In genomic region chr19:56110515-56111448, GRCh38 we compare ENCODE assay signal across 8 cellular contexts. TPM values are rescaled to one million over a fixed set of nuclear protein-coding genes. Genes with fewer than 3 reads are reported as not detected.
DNase-seq lines count a peak whose midpoint lies in the region; ATAC-seq lines count a peak whose summit lies in the region.

No MANE protein-coding gene starts in this region.

- no peaks in the 10 kb centered on the region for H3K9me3 ChIP-seq in mononuclear cell (ENCODE audit: low read depth, low read length)

- peak overlapping the region; percentile 75 for H3K27ac Mint-ChIP-seq in activated naive CD4-positive, alpha-beta T cell treated with anti-CD3 and anti-CD28 coated beads, Interleukin-2, amount 10 ng/mL, durations not matched to agents 7 days and 5 days
- peak overlapping the region; percentile 61 for H3K27ac Mint-ChIP-seq in dendritic cell treated with granulocyte-macrophage colony-stimulating factor and Interleukin-4, amounts not matched to agents 40 ng/mL and 50 ng/mL, for 4 days

- DNase-seq in activated naive CD4-positive, alpha-beta T cell treated with anti-CD3 and anti-CD28 coated beads, Interleukin-2, amount 10 ng/mL, durations not matched to agents 7 days and 5 days, result no peak
- DNase-seq in activated naive CD4-positive, alpha-beta T cell (lab: John Stamatoyannopoulos, UW), result no peak
- no peak for DNase-seq in activated effector memory CD4-positive, alpha-beta T cell treated with anti-CD3 and anti-CD28 coated beads, Interleukin-2, amount 50 U/mL, for 16 hours
- no peak for DNase-seq in NCI-H446 (lab: John Stamatoyannopoulos, UW)

- peak overlapping the region; percentile 8 for H3K4me3 ChIP-seq in mononuclear cell (ENCODE audit: low read length)

- H3K4me1 ChIP-seq in mononuclear cell (ENCODE audit: insufficient read depth, low read length), result peaks cover 88% of the 10 kb centered on the region

- peaks cover 14% of the 10 kb centered on the region for H3K36me3 Mint-ChIP-seq in activated naive CD4-positive, alpha-beta T cell treated with anti-CD3 and anti-CD28 coated beads, Interleukin-2, amount 10 ng/mL, durations not matched to agents 7 days and 5 days
- H3K36me3 Mint-ChIP-seq in dendritic cell treated with granulocyte-macrophage colony-stimulating factor and Interleukin-4, amounts not matched to agents 40 ng/mL and 50 ng/mL, for 4 days (ENCODE audit: low read depth), result peaks cover 57% of the 10 kb centered on the region

- ATAC-seq in GM18867 (IDR thresholded peaks at IDR 0.05; ENCODE audit: unreplicated experiment) (no peak), GM19467 (IDR thresholded peaks at IDR 0.05; ENCODE audit: unreplicated experiment) (no peak)

- intact Hi-C loops in dendritic cell treated with granulocyte-macrophage colony-stimulating factor and Interleukin-4, amounts not matched to agents 40 ng/mL and 50 ng/mL, for 4 days (cut with micrococcal nuclease), result loop anchor here (1.0 kb wide), 1 partner anchor 11 kb away; the partner anchor contains the start of gene ZNF787

- peaks cover 65% of the 10 kb centered on the region for H3K4me1 Mint-ChIP-seq in activated naive CD4-positive, alpha-beta T cell treated with anti-CD3 and anti-CD28 coated beads, Interleukin-2, amount 10 ng/mL, durations not matched to agents 7 days and 5 days
- peaks cover 90% of the 10 kb centered on the region for H3K4me1 Mint-ChIP-seq in dendritic cell treated with granulocyte-macrophage colony-stimulating factor and Interleukin-4, amounts not matched to agents 40 ng/mL and 50 ng/mL, for 4 days (ENCODE audit: low read depth)

- no peaks in the 10 kb centered on the region for H3K27me3 ChIP-seq in mononuclear cell (ENCODE audit: insufficient read depth, low read length)

- CTCF ChIA-PET in activated naive CD4-positive, alpha-beta T cell treated with anti-CD3 and anti-CD28 coated beads, Interleukin-2, amount 10 ng/mL, durations not matched to agents 7 days and 5 days (lab: Charles Lee), result interaction anchor here (1.2 kb wide), 1 partner anchor 142 kb away, joined by 3 read pairs; no protein-coding TSS in a partner anchor

- H3K27me3 Mint-ChIP-seq in activated naive CD4-positive, alpha-beta T cell treated with anti-CD3 and anti-CD28 coated beads, Interleukin-2, amount 10 ng/mL, durations not matched to agents 7 days and 5 days, result no peaks in the 10 kb centered on the region
- no peaks in the 10 kb centered on the region for H3K27me3 Mint-ChIP-seq in dendritic cell treated with granulocyte-macrophage colony-stimulating factor and Interleukin-4, amounts not matched to agents 40 ng/mL and 50 ng/mL, for 4 days

- H3K4me3 Mint-ChIP-seq in activated naive CD4-positive, alpha-beta T cell treated with anti-CD3 and anti-CD28 coated beads, Interleukin-2, amount 10 ng/mL, durations not matched to agents 7 days and 5 days, result no peak overlapping the region
- H3K4me3 Mint-ChIP-seq in dendritic cell treated with granulocyte-macrophage colony-stimulating factor and Interleukin-4, amounts not matched to agents 40 ng/mL and 50 ng/mL, for 4 days, result peak overlapping the region; percentile 9

- H3K9me3 Mint-ChIP-seq in activated naive CD4-positive, alpha-beta T cell treated with anti-CD3 and anti-CD28 coated beads, Interleukin-2, amount 10 ng/mL, durations not matched to agents 7 days and 5 days, result no peaks in the 10 kb centered on the region
- no peaks in the 10 kb centered on the region for H3K9me3 Mint-ChIP-seq in dendritic cell treated with granulocyte-macrophage colony-stimulating factor and Interleukin-4, amounts not matched to agents 40 ng/mL and 50 ng/mL, for 4 days

RNA-seq across cellular contexts. Expression of gene ZNF787, which starts 10.3 kb away (rescaled TPM):
- 25.0 TPM for total RNA-seq in mononuclear cell

RNA-seq across cellular contexts. Expression of gene ZNF444, which starts 30.3 kb away (rescaled TPM):
- total RNA-seq in mononuclear cell, result 4.1 TPM
